ENCODE assay signal across 17 cellular contexts in genomic region chr20:58662142-58662473, GRCh38. TPM values are rescaled to one million over a fixed set of nuclear protein-coding genes. Genes with fewer than 3 reads are reported as not detected.
A peak's percentile ranks its signal among the peaks of the same experiment; 100 is the strongest.
DNase-seq lines count a peak whose midpoint lies in the region; ATAC-seq and TF ChIP-seq lines count a peak whose summit lies in the region.
"Had no signal": no experiment of that assay in that cellular context is flagged by ENCODE, and none has a peak within 500 bp of the region (broad histone marks: within the 10 kb centered on the region; RNA-seq: fewer than 3 reads in every experiment).

No MANE protein-coding gene starts in this region.

- H3K4me1 Mint-ChIP-seq in WTC11 (peaks cover 88% of the 10 kb centered on the region), endodermal cell (peaks cover 36% of the 10 kb centered on the region)

- H3K4me1 ChIP-seq in endodermal cell (ENCODE audit: control insufficient read depth, insufficient read depth, low read length), result no peaks in the 10 kb centered on the region
- peaks cover 56% of the 10 kb centered on the region for H3K4me1 ChIP-seq in psoas muscle
- H3K4me1 ChIP-seq in tibial artery, result peaks cover 0 to 22% (median 6%) of the 10 kb centered on the region in 4 donors

- WGBS in endodermal cell (ENCODE audit: insufficient coverage in 1 of 2, insufficient read length in 1 of 2), 2 experiments, result 94% methylated on average over 4 of the region's 4 CpGs; no CpG with 5 or more reads in 1 of the 2 experiments
- 91 to 96% (median 91%) methylated on average over 4 of the region's 4 CpGs for WGBS in psoas muscle, 3 donors

- TF ChIP-seq CTCF in WTC11 (IDR thresholded peaks at IDR 0.05) (no peak), endodermal cell (conservative IDR thresholded peaks at IDR 0.05) (no peak), psoas muscle (IDR thresholded peaks at IDR 0.05) (no peak), tibial artery (IDR thresholded peaks at IDR 0.05) (no peak)

- H3K4me3 Mint-ChIP-seq in WTC11 (no peak overlapping the region), endodermal cell (no peak overlapping the region)

- DNase-seq in activated T-cell treated with anti-CD3 and anti-CD28 coated beads, Interleukin-2, amount 50 U/mL, for 1 hour, result peak; percentile 24
- no peak for DNase-seq in activated T-cell treated with anti-CD3 and anti-CD28 coated beads, Interleukin-2, amount 50 U/mL, for 48 hours
- no peak for DNase-seq in WTC11 (ENCODE audit: low spot score)
- no peak for DNase-seq in endodermal cell
- no peak for DNase-seq in psoas muscle
- no peak for DNase-seq in NCI-H2196 (lab: John Stamatoyannopoulos, UW; ENCODE audit: unreplicated experiment)
- no peak for DNase-seq in tibial artery
- no peak for DNase-seq in D341Med (ENCODE audit: low spot score)
- DNase-seq: adrenal gland, caudate nucleus, EL, KG1, NCI-H1092 treated with DMSO at 0.1 percent for 48 hours, NCI-H69, PC-9 had no signal

- H3K27ac Mint-ChIP-seq in WTC11 (peak overlapping the region; percentile 97), endodermal cell (peak overlapping the region; percentile 27)

- intact Hi-C loops in psoas muscle (cut with DNase I), result no loop called here
- intact Hi-C loops in tibial artery (cut with DNase I; ENCODE audit: low total_unique reads), result no loop called here

- no peaks in the 10 kb centered on the region for H3K9me3 Mint-ChIP-seq in WTC11
- no peaks in the 10 kb centered on the region for H3K9me3 Mint-ChIP-seq in endodermal cell

- H3K27me3 ChIP-seq in endodermal cell (ENCODE audit: control insufficient read depth, insufficient read depth, low read length, poor library complexity, severe bottlenecking) (no peaks in the 10 kb centered on the region), psoas muscle (ENCODE audit: insufficient read depth in 3 of 3, low read length in 2 of 3) (no peaks in the 10 kb centered on the region), tibial artery (no peaks in the 10 kb centered on the region)
- H3K27me3 ChIP-seq: adrenal gland had no signal

- POLR2A ChIA-PET in WTC11 (lab: Charles Lee), result no interaction called here

- peaks cover 29% of the 10 kb centered on the region for H3K36me3 Mint-ChIP-seq in WTC11
- H3K36me3 Mint-ChIP-seq in endodermal cell (ENCODE audit: low read depth), result peaks cover 36% of the 10 kb centered on the region

- no peak overlapping the region for H3K27ac ChIP-seq in endodermal cell (ENCODE audit: low read depth, low read length)
- H3K27ac ChIP-seq in psoas muscle, result peak overlapping the region; percentile 70
- H3K27ac ChIP-seq in tibial artery, result no peak overlapping the region
- H3K27ac ChIP-seq: PC-9, prostate gland had no signal

- ATAC-seq in WTC11 (no peak), psoas muscle (no peak)
- ATAC-seq: SK-N-SH treated with all-trans-retinoic acid at 6 μM for 48 hours had no signal

- H3K4me3 ChIP-seq in endodermal cell (ENCODE audit: low read length), result no peak overlapping the region
- H3K4me3 ChIP-seq in psoas muscle, result no peak overlapping the region
- H3K4me3 ChIP-seq in tibial artery, result no peak overlapping the region
- H3K4me3 ChIP-seq: adrenal gland, PC-9, prostate gland had no signal

- H3K9me3 ChIP-seq in endodermal cell (ENCODE audit: control insufficient read depth, low read length) (no peaks in the 10 kb centered on the region), psoas muscle (no peaks in the 10 kb centered on the region), tibial artery (no peaks in the 10 kb centered on the region)
- H3K9me3 ChIP-seq: adrenal gland, prostate gland had no signal

- H3K27me3 Mint-ChIP-seq in WTC11 (ENCODE audit: low read depth) (no peaks in the 10 kb centered on the region), endodermal cell (ENCODE audit: insufficient read depth) (no peaks in the 10 kb centered on the region)

- no peak overlapping the region for H3K9ac ChIP-seq in endodermal cell (ENCODE audit: extremely low read depth, low read length, poor library complexity, severe bottlenecking)

- CTCF ChIA-PET in WTC11 (lab: Charles Lee), result no interaction called here

- H3K36me3 ChIP-seq in endodermal cell (ENCODE audit: control insufficient read depth, insufficient read depth, low read length) (peaks cover 34% of the 10 kb centered on the region), psoas muscle (ENCODE audit: insufficient read depth in 1 of 2, low read depth in 1 of 2) (peaks cover 0 to 15% of the 10 kb centered on the region in 2 donors), tibial artery (peaks cover 4 to 25% (median 15%) of the 10 kb centered on the region in 3 donors)
- H3K36me3 ChIP-seq: prostate gland had no signal

TF ChIP-seq in WTC11, 78 proteins besides CTCF, POLR2A, EP300 and RAD21 (continues in another document):
- TF ChIP-seq, protein P1, sequence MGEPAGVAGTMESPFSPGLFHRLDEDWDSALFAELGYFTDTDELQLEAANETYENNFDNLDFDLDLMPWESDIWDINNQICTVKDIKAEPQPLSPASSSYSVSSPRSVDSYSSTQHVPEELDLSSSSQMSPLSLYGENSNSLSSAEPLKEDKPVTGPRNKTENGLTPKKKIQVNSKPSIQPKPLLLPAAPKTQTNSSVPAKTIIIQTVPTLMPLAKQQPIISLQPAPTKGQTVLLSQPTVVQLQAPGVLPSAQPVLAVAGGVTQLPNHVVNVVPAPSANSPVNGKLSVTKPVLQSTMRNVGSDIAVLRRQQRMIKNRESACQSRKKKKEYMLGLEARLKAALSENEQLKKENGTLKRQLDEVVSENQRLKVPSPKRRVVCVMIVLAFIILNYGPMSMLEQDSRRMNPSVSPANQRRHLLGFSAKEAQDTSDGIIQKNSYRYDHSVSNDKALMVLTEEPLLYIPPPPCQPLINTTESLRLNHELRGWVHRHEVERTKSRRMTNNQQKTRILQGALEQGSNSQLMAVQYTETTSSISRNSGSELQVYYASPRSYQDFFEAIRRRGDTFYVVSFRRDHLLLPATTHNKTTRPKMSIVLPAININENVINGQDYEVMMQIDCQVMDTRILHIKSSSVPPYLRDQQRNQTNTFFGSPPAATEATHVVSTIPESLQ (CRISPR knock-in tag; IDR thresholded peaks at IDR 0.05), result no peak
- TF ChIP-seq, protein P2, sequence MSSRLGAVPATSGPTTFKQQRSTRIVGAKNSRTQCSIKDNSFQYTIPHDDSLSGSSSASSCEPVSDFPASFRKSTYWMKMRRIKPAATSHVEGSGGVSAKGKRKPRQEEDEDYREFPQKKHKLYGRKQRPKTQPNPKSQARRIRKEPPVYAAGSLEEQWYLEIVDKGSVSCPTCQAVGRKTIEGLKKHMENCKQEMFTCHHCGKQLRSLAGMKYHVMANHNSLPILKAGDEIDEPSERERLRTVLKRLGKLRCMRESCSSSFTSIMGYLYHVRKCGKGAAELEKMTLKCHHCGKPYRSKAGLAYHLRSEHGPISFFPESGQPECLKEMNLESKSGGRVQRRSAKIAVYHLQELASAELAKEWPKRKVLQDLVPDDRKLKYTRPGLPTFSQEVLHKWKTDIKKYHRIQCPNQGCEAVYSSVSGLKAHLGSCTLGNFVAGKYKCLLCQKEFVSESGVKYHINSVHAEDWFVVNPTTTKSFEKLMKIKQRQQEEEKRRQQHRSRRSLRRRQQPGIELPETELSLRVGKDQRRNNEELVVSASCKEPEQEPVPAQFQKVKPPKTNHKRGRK (CRISPR knock-in tag; IDR thresholded peaks at IDR 0.05; ENCODE audit: borderline replicate concordance), result no peak
- TF ChIP-seq CDX4 (CRISPR knock-in tag; IDR thresholded peaks at IDR 0.05; ENCODE audit: borderline replicate concordance) (no peak), ELF4 (CRISPR knock-in tag; IDR thresholded peaks at IDR 0.05; ENCODE audit: low read depth) (no peak), ZNF532 (CRISPR knock-in tag; IDR thresholded peaks at IDR 0.05; ENCODE audit: borderline replicate concordance) (no peak)

RNA-seq across cellular contexts. Expression of gene STX16, which starts 11.0 kb away (rescaled TPM):
- 89.1 to 116 TPM (median 113 TPM) in 3 replicates for total RNA-seq in WTC11 (2021)
- total RNA-seq in endodermal cell, result 100 to 1,000 TPM in 1 of 2 donors, 10 to 100 TPM in 1; 91.6 to 114 TPM
- polyA plus RNA-seq in endodermal cell (2013, experiment 1 of 2), result 60.9 TPM
- polyA plus RNA-seq in endodermal cell (2013, experiment 2 of 2), result 62.3 TPM
- 10 to 100 TPM; 17.9 to 26.3 (median 21.1) TPM for total RNA-seq in psoas muscle
- 10 to 100 TPM; 17.5 to 58.1 (median 20.0) TPM for polyA plus RNA-seq in psoas muscle

RNA-seq across cellular contexts. Expression of gene NPEPL1, which starts 30.5 kb away (rescaled TPM):
- 35.3 to 39.9 TPM (median 35.8 TPM) in 3 replicates for total RNA-seq in WTC11 (2021)
- 10 to 100 TPM; 52.9 to 72.8 TPM for total RNA-seq in endodermal cell
- polyA plus RNA-seq in endodermal cell (2013, experiment 1 of 2), result 24.1 TPM
- polyA plus RNA-seq in endodermal cell (2013, experiment 2 of 2), result 22.4 TPM
- 10 to 100 TPM; 29.1 to 52.3 (median 36.4) TPM for total RNA-seq in psoas muscle
- 10 to 100 TPM; 18.4 to 41.9 (median 29.1) TPM for polyA plus RNA-seq in psoas muscle
